Comparison of ENCODE assay signal across 29 cellular contexts in genomic region chr5:154834045-154834444, GRCh38. TPM values are rescaled to one million over a fixed set of nuclear protein-coding genes. Genes with fewer than 3 reads are reported as not detected.
DNase-seq lines count a peak whose midpoint lies in the region; FAIRE-seq and TF ChIP-seq lines count a peak whose summit lies in the region.
"Had no signal": no experiment of that assay in that cellular context is flagged by ENCODE, and none has a peak within 500 bp of the region (broad histone marks: within the 10 kb centered on the region; RNA-seq: fewer than 3 reads in every experiment).

No MANE protein-coding gene starts in this region.

- H3F3A ChIP-seq in smooth muscle cell (ENCODE audit: low read depth) = peaks cover 4% of the 10 kb centered on the region

- H4K20me1 ChIP-seq in keratinocyte (ENCODE audit: control insufficient read depth, extremely low read depth, insufficient read depth, low read length) = peaks cover 6% of the 10 kb centered on the region
- H4K20me1 ChIP-seq in smooth muscle cell (ENCODE audit: low read depth) = no peaks in the 10 kb centered on the region

- H3K4me1 ChIP-seq in keratinocyte (ENCODE audit: control insufficient read depth, extremely low read depth, insufficient read depth, low read length) (peaks cover 41% of the 10 kb centered on the region), smooth muscle cell (ENCODE audit: low read depth) (no peaks in the 10 kb centered on the region)

- H3K4me2 ChIP-seq in keratinocyte (ENCODE audit: control insufficient read depth, extremely low read depth, insufficient read depth, low read depth, low read length) (peak overlapping the region; percentile 75), smooth muscle cell (no peak overlapping the region)

- dilution Hi-C loops in keratinocyte (cut with MboI; ENCODE audit: extremely low pct_ligation_motif_present, low sequenced_read_pairs) = no loop called here

- no peak for FAIRE-seq in keratinocyte (lab: Jason Lieb, UNC)
- FAIRE-seq: bronchial epithelial cell, colon had no signal

- H3K9ac ChIP-seq in keratinocyte (ENCODE audit: control insufficient read depth, extremely low read depth, insufficient read depth, low read length) = no peak overlapping the region
- no peak overlapping the region for H3K9ac ChIP-seq in smooth muscle cell (ENCODE audit: low read depth)

- H3K27ac ChIP-seq in keratinocyte (ENCODE audit: control insufficient read depth, insufficient read depth, low read length) = no peak overlapping the region
- no peak overlapping the region for H3K27ac ChIP-seq in smooth muscle cell (ENCODE audit: low read depth)

- WGBS in smooth muscle cell (ENCODE audit: low lambda C conversion rate) = 98% methylated on average over 1 of the region's 1 CpG

- H3K27me3 ChIP-seq in keratinocyte (ENCODE audit: control insufficient read depth, extremely low read depth, insufficient read depth, low read length) (no peaks in the 10 kb centered on the region), smooth muscle cell (ENCODE audit: low read depth) (no peaks in the 10 kb centered on the region)
- H3K27me3 ChIP-seq: esophagus muscularis mucosa, heart right ventricle, thyroid gland had no signal

- H3K36me3 ChIP-seq in keratinocyte (ENCODE audit: control insufficient read depth in 2 of 2, extremely low read depth in 1 of 2, insufficient read depth in 2 of 2, low read length in 2 of 2) = no peaks in the 10 kb centered on the region
- no peaks in the 10 kb centered on the region for H3K36me3 ChIP-seq in smooth muscle cell (ENCODE audit: low read depth)

- no peak for TF ChIP-seq CTCF in keratinocyte (optimal IDR thresholded peaks at IDR 0.05 in 1 of 3, IDR thresholded peaks at IDR 0.05 in 1 of 3, conservative IDR thresholded peaks at IDR 0.05 in 1 of 3; ENCODE audit: extremely low read depth in 1 of 3, insufficient read depth in 2 of 3, low read length in 3 of 3)
- no peak for TF ChIP-seq CTCF in smooth muscle cell (IDR thresholded peaks at IDR 0.05; ENCODE audit: borderline replicate concordance, insufficient read depth, poor library complexity, severe bottlenecking)

- peak overlapping the region in 2 of 3 experiments; percentile 19 to 49 for H3K4me3 ChIP-seq in keratinocyte (ENCODE audit: control insufficient read depth in 2 of 3, extremely low read depth in 1 of 3, insufficient read depth in 2 of 3, low read depth in 1 of 3, low read length in 3 of 3)
- H3K4me3 ChIP-seq in smooth muscle cell = peak overlapping the region; percentile 8
- H3K4me3 ChIP-seq: esophagus muscularis mucosa, heart right ventricle, thyroid gland had no signal

- DNase-seq in NCI-H345 (lab: John Stamatoyannopoulos, UW) (peak; percentile 26), NCI-H345 treated with DMSO at 0.1 percent for 48 hours (lab: John Stamatoyannopoulos, UW; ENCODE audit: unreplicated experiment) (no peak), NCI-H774 (lab: John Stamatoyannopoulos, UW) (peak; percentile 12), keratinocyte (ENCODE audit: low read depth, low spot score) (no peak), smooth muscle cell (lab: John Stamatoyannopoulos, UW; ENCODE audit: unreplicated experiment) (no peak), NCI-H2227 treated with DMSO at 0.1 percent for 48 hours (lab: John Stamatoyannopoulos, UW) (no peak), AG08395 (ENCODE audit: low spot score) (no peak), NCI-H82 treated with DMSO at 0.1 percent for 48 hours (lab: John Stamatoyannopoulos, UW; ENCODE audit: unreplicated experiment) (no peak)
- DNase-seq: activated CD4-positive, alpha-beta T cell treated with anti-CD3 and anti-CD28 coated beads, Interleukin-2, amount 50 U/mL, for 4 hours; CD4-positive, alpha-beta memory T cell; DMS79; effector memory CD4-positive, alpha-beta T cell; foreskin melanocyte; GDM1; heart right ventricle; IMR-90; left cardiac atrium; naive thymus-derived CD4-positive, alpha-beta T cell; NCI-H1092; NCI-H1694 treated with DMSO at 0.1 percent for 48 hours; NCI-H2171 treated with DMSO at 0.1 percent for 48 hours; NCI-H82; nucleus accumbens; OCI-M1; stimulated activated naive CD8-positive, alpha-beta T cell treated with anti-CD3 and anti-CD28 coated beads, Interleukin-15, Interleukin-2, amounts not matched to agents 100 U/mL and 50 U/mL, for 24 hours; thyroid gland had no signal

- H3K79me2 ChIP-seq in keratinocyte (ENCODE audit: control insufficient read depth, insufficient read depth, low read length) (no peaks in the 10 kb centered on the region), smooth muscle cell (ENCODE audit: low read depth) (no peaks in the 10 kb centered on the region)

- H3K9me3 ChIP-seq in keratinocyte (ENCODE audit: control insufficient read depth, low read depth, low read length) (no peaks in the 10 kb centered on the region), smooth muscle cell (replicated peaks; ENCODE audit: low read depth) (no peaks in the 10 kb centered on the region)
- H3K9me3 ChIP-seq: esophagus muscularis mucosa, heart right ventricle, thyroid gland had no signal

- peaks cover 7% of the 10 kb centered on the region for H3K9me1 ChIP-seq in keratinocyte (ENCODE audit: control insufficient read depth, extremely low read depth, insufficient read depth, low read length)

- no peak overlapping the region for H2AFZ ChIP-seq in keratinocyte (ENCODE audit: control insufficient read depth, low read length)
- no peak overlapping the region for H2AFZ ChIP-seq in smooth muscle cell (ENCODE audit: low read depth)

RNA-seq across cellular contexts. Expression of gene FAXDC2, which starts 16.4 kb away (rescaled TPM):
- polyA plus RNA-seq in keratinocyte = 4.6 to 11.0 TPM (median 7.1 TPM) in 3 replicates
- polyA plus RNA-seq in keratinocyte (2011; ENCODE audit: low read depth) = 1.4 TPM
- polyA plus RNA-seq in keratinocyte (2011; cell fraction: cytosol; rRNA removed) = 9.2 and 9.8 TPM in 2 replicates
- polyA plus RNA-seq in keratinocyte (2011; cell fraction: nucleus; rRNA removed) = 8.5 and 13.6 TPM in 2 replicates
- polyA plus RNA-seq in keratinocyte (2012; ENCODE audit: low replicate concordance) = 7.2 and 7.5 TPM in 2 replicates
- polyA minus RNA-seq in keratinocyte = 4.9 to 19.5 TPM (median 13.9 TPM) in 3 replicates
- polyA minus RNA-seq in keratinocyte (2011; cell fraction: cytosol; rRNA and poly(A)+ RNA removed) = 18.8 TPM
- polyA minus RNA-seq in keratinocyte (2011; cell fraction: nucleus; rRNA and poly(A)+ RNA removed) = 4.3 and 8.5 TPM in 2 replicates
- total RNA-seq in smooth muscle cell = 2.0 and 6.3 TPM in 2 replicates
- 2.5 and 4.0 TPM in 2 replicates for polyA plus RNA-seq in smooth muscle cell

RNA-seq across cellular contexts. Expression of gene CNOT8, which starts 24.4 kb away (rescaled TPM):
- 28.1 to 44.5 TPM (median 36.2 TPM) in 3 replicates for polyA plus RNA-seq in keratinocyte
- 68.1 TPM for polyA plus RNA-seq in keratinocyte (2011; ENCODE audit: low read depth)
- polyA plus RNA-seq in keratinocyte (2011; cell fraction: cytosol; rRNA removed) = 28.2 and 41.0 TPM in 2 replicates
- 50.6 and 55.1 TPM in 2 replicates for polyA plus RNA-seq in keratinocyte (2011; cell fraction: nucleus; rRNA removed)
- 21.1 and 33.8 TPM in 2 replicates for polyA plus RNA-seq in keratinocyte (2012; ENCODE audit: low replicate concordance)
- polyA minus RNA-seq in keratinocyte = 18.1 to 47.2 TPM (median 34.2 TPM) in 3 replicates
- 21.7 TPM for polyA minus RNA-seq in keratinocyte (2011; cell fraction: cytosol; rRNA and poly(A)+ RNA removed)
- 14.1 and 31.1 TPM in 2 replicates for polyA minus RNA-seq in keratinocyte (2011; cell fraction: nucleus; rRNA and poly(A)+ RNA removed)
- total RNA-seq in smooth muscle cell = 76.4 and 85.0 TPM in 2 replicates
- polyA plus RNA-seq in smooth muscle cell = 49.5 and 54.9 TPM in 2 replicates

Comparison
In these comparisons a context has a peak if more than half of its experiments do, and no peak if none do; other contexts are left out.
1. DNase-seq: peak in NCI-H345 (single experiment) and NCI-H774 (single experiment); none in NCI-H345 treated with DMSO at 0.1 percent for 48 hours (single experiment), keratinocyte (single experiment), smooth muscle cell (single experiment), NCI-H2227 treated with DMSO at 0.1 percent for 48 hours (single experiment), AG08395 (single experiment) and NCI-H82 treated with DMSO at 0.1 percent for 48 hours (single experiment).